Comparison of ENCODE assay signal across 9 cellular contexts in genomic region chr5:139474815-139475791, GRCh38. TPM values are rescaled to one million over a fixed set of nuclear protein-coding genes. Genes with fewer than 3 reads are reported as not detected.
A peak's percentile ranks its signal among the peaks of the same experiment; 100 is the strongest.
DNase-seq lines count a peak whose midpoint lies in the region; TF ChIP-seq lines count a peak whose summit lies in the region.
"Had no signal": no experiment of that assay in that cellular context is flagged by ENCODE, and none has a peak within 500 bp of the region (broad histone marks: within the 10 kb centered on the region; RNA-seq: fewer than 3 reads in every experiment).

No MANE protein-coding gene starts in this region.

- H3K27ac Mint-ChIP-seq in activated CD4-positive, alpha-beta memory T cell treated with anti-CD3 and anti-CD28 coated beads for 36 hours, result peak overlapping the region; percentile 93
- peak overlapping the region in 5 of 6 donors; percentile 64 to 94 (median 78) for H3K27ac Mint-ChIP-seq in immature natural killer cell

- POLR2A ChIA-PET in AG04450 (lab: Yijun Ruan, JAX), result no interaction called here
- POLR2A ChIA-PET in activated CD4-positive, alpha-beta memory T cell treated with anti-CD3 and anti-CD28 coated beads for 36 hours (lab: Charles Lee), result interaction anchor here (1.0 to 4.0 kb wide), 8 partner anchors 13 to 61 kb away, joined by 3 to 24 read pairs (median 6); partner anchors contain the start of genes DNAJC18 and ECSCR

- intact Hi-C loops in activated CD4-positive, alpha-beta memory T cell treated with anti-CD3 and anti-CD28 coated beads for 36 hours (cut with micrococcal nuclease), result loop anchor here (1.0 to 5.0 kb wide), 2 partner anchors 36 to 37 kb away; partner anchors contain the start of gene DNAJC18

- DNase-seq in AG04450 (ENCODE audit: low read depth, low spot score), result peak; percentile 55
- peak; percentile 84 to 88 for DNase-seq in HL-60 (ENCODE audit: low read depth in 1 of 2, low spot score in 1 of 2)
- peak; percentile 55 for DNase-seq in activated CD4-positive, alpha-beta memory T cell treated with anti-CD3 and anti-CD28 coated beads for 36 hours
- DNase-seq in immature natural killer cell, result peak; percentile 52 to 60 (median 53)
- DNase-seq in stimulated activated CD8-positive, alpha-beta memory T cell treated with anti-CD3 and anti-CD28 coated beads, Interleukin-4, amount 100 ng/mL, for 48 hours, result no peak
- DNase-seq in T-helper 9 cell, result no peak
- DNase-seq in NCI-H1417 treated with DMSO at 0.1 percent for 48 hours (lab: John Stamatoyannopoulos, UW), result no peak
- no peak for DNase-seq in GM19240 (ENCODE audit: insufficient read length, low spot score)
- DNase-seq: MM.1S had no signal

- CTCF ChIA-PET in AG04450 (lab: Charles Lee), result interaction anchor here (1.0 kb wide), 1 partner anchor 44 kb away, joined by 3 read pairs; no protein-coding TSS in a partner anchor
- CTCF ChIA-PET in activated CD4-positive, alpha-beta memory T cell treated with anti-CD3 and anti-CD28 coated beads for 36 hours (lab: Charles Lee), result interaction anchor here (0.8 to 2.5 kb wide), 3 partner anchors 38 to 53 kb away, joined by 3 to 10 read pairs (median 9); no protein-coding TSS in a partner anchor

- TF ChIP-seq CTCF in AG04450 (IDR thresholded peaks at IDR 0.05; ENCODE audit: low read depth, low read length), result no peak
- TF ChIP-seq CTCF in HL-60 (IDR thresholded peaks at IDR 0.05; ENCODE audit: insufficient read depth, low read length), result no peak

- no peaks in the 10 kb centered on the region for H3K9me3 ChIP-seq in AG04450 (ENCODE audit: control insufficient read depth, insufficient read depth, low read length)

- H3K4me1 Mint-ChIP-seq in activated CD4-positive, alpha-beta memory T cell treated with anti-CD3 and anti-CD28 coated beads for 36 hours (ENCODE audit: low read depth), result peaks cover 89% of the 10 kb centered on the region
- H3K4me1 Mint-ChIP-seq in immature natural killer cell, result peaks cover 79 to 80% of the 10 kb centered on the region in 2 donors

- H3K9me3 Mint-ChIP-seq in activated CD4-positive, alpha-beta memory T cell treated with anti-CD3 and anti-CD28 coated beads for 36 hours, result no peaks in the 10 kb centered on the region
- no peaks in the 10 kb centered on the region for H3K9me3 Mint-ChIP-seq in immature natural killer cell

- H3K27me3 ChIP-seq in AG04450 (ENCODE audit: control insufficient read depth, insufficient read depth, low read length) (no peaks in the 10 kb centered on the region), HL-60 (ENCODE audit: insufficient read depth, poor library complexity, severe bottlenecking) (no peaks in the 10 kb centered on the region)

- peak overlapping the region; percentile 20 for H3K4me3 Mint-ChIP-seq in activated CD4-positive, alpha-beta memory T cell treated with anti-CD3 and anti-CD28 coated beads for 36 hours
- H3K4me3 Mint-ChIP-seq in immature natural killer cell, result peak overlapping the region; percentile 65 to 89 (median 79)

- H3K27ac ChIP-seq in AG04450 (ENCODE audit: low read depth, low read length) (no peak overlapping the region), HL-60 (replicated peaks) (peak overlapping the region; percentile 79)

- peaks cover 38% of the 10 kb centered on the region for H3K36me3 Mint-ChIP-seq in activated CD4-positive, alpha-beta memory T cell treated with anti-CD3 and anti-CD28 coated beads for 36 hours
- H3K36me3 Mint-ChIP-seq in immature natural killer cell, result peaks cover 3 to 24% (median 4%) of the 10 kb centered on the region in 3 donors

- no peaks in the 10 kb centered on the region for H3K27me3 Mint-ChIP-seq in activated CD4-positive, alpha-beta memory T cell treated with anti-CD3 and anti-CD28 coated beads for 36 hours
- peaks cover 4 to 8% (median 5%) of the 10 kb centered on the region in 3 donors for H3K27me3 Mint-ChIP-seq in immature natural killer cell (ENCODE audit: low read depth in 3 of 3)

- H3K4me3 ChIP-seq in AG04450 (ENCODE audit: low read depth, low read length) (no peak overlapping the region), HL-60 (replicated peaks; ENCODE audit: insufficient read depth, low read length) (no peak overlapping the region)

RNA-seq across cellular contexts. Expression of gene SMIM33, which starts 4.3 kb away (rescaled TPM):
- polyA plus RNA-seq in AG04450 (2011; rRNA removed) (not detected in 2 replicates), immature natural killer cell (not detected)
- not detected in 2 replicates for polyA minus RNA-seq in AG04450 (2011; rRNA and poly(A)+ RNA removed)
- 1 to 10 TPM; 1.5 TPM for total RNA-seq in activated CD4-positive, alpha-beta memory T cell treated with anti-CD3 and anti-CD28 coated beads for 36 hours

RNA-seq across cellular contexts. Expression of gene STING1, which starts 7.5 kb away (rescaled TPM):
- polyA plus RNA-seq in AG04450 (2011; rRNA removed) (50.6 and 66.9 TPM in 2 replicates), immature natural killer cell (100 to 1,000 TPM in 2 of 3 donors, 10 to 100 TPM in 1; 67.8 to 150 (median 142) TPM)
- 44.3 and 61.7 TPM in 2 replicates for polyA minus RNA-seq in AG04450 (2011; rRNA and poly(A)+ RNA removed)
- 100 to 1,000 TPM; 339 to 344 TPM for total RNA-seq in activated CD4-positive, alpha-beta memory T cell treated with anti-CD3 and anti-CD28 coated beads for 36 hours

RNA-seq across cellular contexts. Expression of gene ECSCR, which starts 12.6 kb away (rescaled TPM):
- polyA plus RNA-seq in AG04450 (2011; rRNA removed), result 0.82 and 1.1 TPM in 2 replicates
- 0.64 and 0.91 TPM in 2 replicates for polyA minus RNA-seq in AG04450 (2011; rRNA and poly(A)+ RNA removed)
- 1 to 10 TPM; 3.7 to 4.2 TPM for total RNA-seq in activated CD4-positive, alpha-beta memory T cell treated with anti-CD3 and anti-CD28 coated beads for 36 hours
- polyA plus RNA-seq in immature natural killer cell, result under 1 TPM in 1 of 3 donors, not detected in 2; 0.73 TPM

RNA-seq across cellular contexts. Expression of gene DNAJC18, which starts 35.8 kb away (rescaled TPM):
- polyA plus RNA-seq in AG04450 (2011; rRNA removed) (12.7 and 17.7 TPM in 2 replicates), immature natural killer cell (1 to 10 TPM in 2 of 3 donors, not detected in 1; 3.7 to 4.3 TPM)
- 9.1 and 9.9 TPM in 2 replicates for polyA minus RNA-seq in AG04450 (2011; rRNA and poly(A)+ RNA removed)
- total RNA-seq in activated CD4-positive, alpha-beta memory T cell treated with anti-CD3 and anti-CD28 coated beads for 36 hours, result 10 to 100 TPM; 54.1 to 56.0 TPM

Comparison
In these comparisons a context has a peak if more than half of its experiments do, and no peak if none do; other contexts are left out.
1. DNase-seq: peak in AG04450 (single experiment), HL-60 (2 of 2), activated CD4-positive, alpha-beta memory T cell treated with anti-CD3 and anti-CD28 coated beads for 36 hours (single experiment) and immature natural killer cell (3 of 3); none in stimulated activated CD8-positive, alpha-beta memory T cell treated with anti-CD3 and anti-CD28 coated beads, Interleukin-4, amount 100 ng/mL, for 48 hours (single experiment), T-helper 9 cell (single experiment), NCI-H1417 treated with DMSO at 0.1 percent for 48 hours (single experiment) and GM19240 (single experiment).